ENCODE assay signal across 29 cellular contexts in genomic region chr7:73541722-73542121, GRCh38.
"Had no signal": no experiment of that assay in that cellular context is flagged by ENCODE, and none has a peak within 500 bp of the region (broad histone marks: within the 10 kb centered on the region; RNA-seq: fewer than 3 reads in every experiment).

No MANE protein-coding gene starts in this region.

- H3K4me3 Mint-ChIP-seq: memory B cell; mesothelial cell of epicardium; natural killer cell treated with Interleukin-12 subunit alpha and Interleukin-12 subunit beta and Interleukin-15 and Interleukin-18, amount 100 ng/mL, for 72 hours; neural progenitor cell; stimulated activated naive B cell treated with anti-CD40 and anti-IgM and Interleukin-4, amounts not matched to agents 10 μg/mL and 1 μg/mL and 100 μg/mL, for 72 hours; stimulated activated naive CD8-positive, alpha-beta T cell treated with anti-CD3 and anti-CD28 coated beads, Interleukin-15, Interleukin-2, amounts not matched to agents 100 ng/mL and 50 ng/mL, for 24 hours had no signal

- H3K9me3 ChIP-seq: gastrocnemius medialis, mucosa of descending colon, prostate gland, spleen, thoracic aorta, tibial nerve, upper lobe of left lung had no signal

- FAIRE-seq: colon, kidney, urothelium cell line had no signal

- DNase-seq: dorsolateral prefrontal cortex; effector CD4-positive, alpha-beta T cell; foreskin fibroblast; gastrocnemius medialis; head of caudate nucleus; kidney; mucosa of descending colon; naive B cell; right cardiac atrium; spleen; stimulated activated CD4-positive, alpha-beta T cell treated with anti-CD3 and anti-CD28 coated beads, Interleukin-4, amount 100 ng/mL, for 4 hours; stimulated activated naive B cell treated with anti-CD40 and anti-IgM and Interleukin-4, amounts not matched to agents 10 μg/mL and 1 μg/mL and 100 μg/mL, for 72 hours; upper lobe of left lung had no signal

- H3K4me3 ChIP-seq: dorsolateral prefrontal cortex, gastrocnemius medialis, lung, mucosa of descending colon, neural progenitor cell, prostate gland, skin epidermis, spleen, thoracic aorta, tibial nerve, upper lobe of left lung had no signal

- H3K4me1 Mint-ChIP-seq: mesothelial cell of epicardium had no signal

- ATAC-seq: esophagus mucosa; gastrocnemius medialis; left lobe of liver; mucosa of descending colon; natural killer cell treated with Interleukin-12 subunit alpha and Interleukin-12 subunit beta and Interleukin-15 and Interleukin-18, amount 100 ng/mL, for 72 hours; stimulated activated naive B cell treated with anti-CD40 and anti-IgM and Interleukin-4, amounts not matched to agents 10 μg/mL and 1 μg/mL and 100 μg/mL, for 72 hours had no signal

- H3K4me1 ChIP-seq: gastrocnemius medialis, parathyroid adenoma, prostate gland, upper lobe of left lung had no signal

- H3K27me3 Mint-ChIP-seq: memory B cell; naive B cell; natural killer cell treated with Interleukin-12 subunit alpha and Interleukin-12 subunit beta and Interleukin-15 and Interleukin-18, amount 100 ng/mL, for 72 hours; stimulated activated naive B cell treated with anti-CD40 and anti-IgM and Interleukin-4, amounts not matched to agents 10 μg/mL and 1 μg/mL and 100 μg/mL, for 72 hours; stimulated activated naive CD8-positive, alpha-beta T cell treated with anti-CD3 and anti-CD28 coated beads, Interleukin-15, Interleukin-2, amounts not matched to agents 100 ng/mL and 50 ng/mL, for 24 hours had no signal

- H3K9me3 Mint-ChIP-seq: memory B cell; mesothelial cell of epicardium; naive B cell; natural killer cell treated with Interleukin-12 subunit alpha and Interleukin-12 subunit beta and Interleukin-15 and Interleukin-18, amount 100 ng/mL, for 72 hours; neural progenitor cell; stimulated activated naive B cell treated with anti-CD40 and anti-IgM and Interleukin-4, amounts not matched to agents 10 μg/mL and 1 μg/mL and 100 μg/mL, for 72 hours; stimulated activated naive CD8-positive, alpha-beta T cell treated with anti-CD3 and anti-CD28 coated beads, Interleukin-15, Interleukin-2, amounts not matched to agents 100 ng/mL and 50 ng/mL, for 24 hours had no signal

- H3K27me3 ChIP-seq: dorsolateral prefrontal cortex, gastrocnemius medialis, neural progenitor cell, spleen, tibial nerve, upper lobe of left lung had no signal

- H3K27ac Mint-ChIP-seq: mesothelial cell of epicardium; natural killer cell treated with Interleukin-12 subunit alpha and Interleukin-12 subunit beta and Interleukin-15 and Interleukin-18, amount 100 ng/mL, for 72 hours; stimulated activated naive B cell treated with anti-CD40 and anti-IgM and Interleukin-4, amounts not matched to agents 10 μg/mL and 1 μg/mL and 100 μg/mL, for 72 hours; stimulated activated naive CD8-positive, alpha-beta T cell treated with anti-CD3 and anti-CD28 coated beads, Interleukin-15, Interleukin-2, amounts not matched to agents 100 ng/mL and 50 ng/mL, for 24 hours had no signal

- H3K9ac ChIP-seq: neural progenitor cell, parathyroid adenoma had no signal

- H3K27ac ChIP-seq: dorsolateral prefrontal cortex, epithelial cell of prostate, gastrocnemius medialis, neural progenitor cell, parathyroid adenoma, prostate gland, skin epidermis, spleen, thoracic aorta, tibial nerve, upper lobe of left lung had no signal
